Comparison of ENCODE assay signal across 29 cellular contexts in the genomic region with DNA sequence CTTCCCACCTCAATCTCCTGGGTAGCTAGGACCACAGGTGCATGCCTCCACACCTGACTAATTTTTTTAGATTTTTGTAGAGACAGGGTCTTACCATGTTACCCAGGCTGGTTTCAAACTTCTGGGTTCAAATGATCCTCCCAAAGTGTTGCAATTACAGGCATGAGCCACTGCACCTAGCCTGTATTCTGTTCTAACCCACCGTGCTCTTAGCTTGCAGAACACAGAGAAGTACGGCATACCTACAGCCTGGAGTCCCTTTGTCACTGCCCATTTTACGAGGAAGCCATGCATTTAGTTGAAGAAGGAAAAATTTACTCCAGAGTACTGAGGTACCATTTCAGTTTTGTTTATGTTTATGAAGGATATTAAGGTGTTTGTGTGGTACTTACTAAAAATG.
"Had no signal": no experiment of that assay in that cellular context is flagged by ENCODE, and none has a peak within 500 bp of the region (broad histone marks: within the 10 kb centered on the region; RNA-seq: fewer than 3 reads in every experiment).

No MANE protein-coding gene starts in this region.

- H3K4me1 Mint-ChIP-seq: brain; stimulated activated memory B cell treated with anti-CD40 and anti-IgM and Interleukin-4, amounts not matched to agents 10 μg/mL and 1 μg/mL and 100 μg/mL, for 72 hours had no signal

- H3K9me3 ChIP-seq: neutrophil had no signal

- DNase-seq: activated CD4-positive, alpha-beta memory T cell treated with anti-CD3 and anti-CD28 coated beads for 36 hours; activated CD4-positive, alpha-beta T cell treated with anti-CD3 and anti-CD28 coated beads for 4 hours; activated CD4-positive, CD25-positive, alpha-beta regulatory T cell; activated CD8-positive, alpha-beta memory T cell treated with anti-CD3 and anti-CD28 coated beads, Interleukin-2, amount 50 U/mL, for 4 hours; activated gamma-delta T cell; activated naive CD4-positive, alpha-beta T cell treated with anti-CD3 and anti-CD28 coated beads, Interleukin-2, amount 10 ng/mL, durations not matched to agents 7 days and 5 days; activated naive CD8-positive, alpha-beta T cell treated with anti-CD3 and anti-CD28 coated beads, Interleukin-2, amount 10 ng/mL, durations not matched to agents 7 days and 5 days; activated T-cell treated with anti-CD3 and anti-CD28 coated beads, Interleukin-2, amount 50 U/mL, for 1 hour; caudate nucleus; cortex of kidney; effector memory CD8-positive, alpha-beta T cell; immature natural killer cell; lower lobe of right lung; mesenchymal stem cell; natural killer cell; sigmoid colon; small intestine; stimulated activated CD4-positive, alpha-beta T cell treated with anti-CD3 and anti-CD28 coated beads, Interleukin-4, amount 100 ng/mL, for 24 hours; stimulated activated naive CD8-positive, alpha-beta T cell treated with anti-CD3 and anti-CD28 coated beads, Interleukin-15, amount 100 ng/mL, for 72 hours; substantia nigra; T-helper 2 cell; upper lobe of left lung had no signal

- H3K27me3 ChIP-seq: ascending aorta, gastroesophageal sphincter, hepatocyte, neutrophil, sigmoid colon, upper lobe of left lung had no signal

- H3K4me3 ChIP-seq: ascending aorta, gastroesophageal sphincter, hepatocyte, lower lobe of right lung, sigmoid colon, upper lobe of left lung had no signal

- H3K4me1 ChIP-seq: lower lobe of right lung had no signal

- H3K27ac ChIP-seq: gastroesophageal sphincter, hepatocyte, lower lobe of right lung, neutrophil, sigmoid colon, upper lobe of left lung had no signal

- H3K4me2 ChIP-seq: hepatocyte had no signal

- H2AFZ ChIP-seq: hepatocyte had no signal

- H3K79me2 ChIP-seq: hepatocyte had no signal

- H3K27ac Mint-ChIP-seq: activated CD4-positive, alpha-beta memory T cell treated with anti-CD3 and anti-CD28 coated beads for 36 hours; activated naive CD4-positive, alpha-beta T cell treated with anti-CD3 and anti-CD28 coated beads, Interleukin-2, amount 10 ng/mL, durations not matched to agents 7 days and 5 days; activated naive CD8-positive, alpha-beta T cell treated with anti-CD3 and anti-CD28 coated beads, Interleukin-2, amount 10 ng/mL, durations not matched to agents 7 days and 5 days; brain; progenitor cell of endocrine pancreas; stimulated activated memory B cell treated with anti-CD40 and anti-IgM and Interleukin-4, amounts not matched to agents 10 μg/mL and 1 μg/mL and 100 μg/mL, for 72 hours; stimulated activated naive CD8-positive, alpha-beta T cell treated with anti-CD3 and anti-CD28 coated beads, Interleukin-15, amount 100 ng/mL, for 72 hours had no signal

- ATAC-seq: effector memory CD8-positive, alpha-beta T cell; gastroesophageal sphincter; lower lobe of right lung; natural killer cell; stimulated activated memory B cell treated with anti-CD40 and anti-IgM and Interleukin-4, amounts not matched to agents 10 μg/mL and 1 μg/mL and 100 μg/mL, for 72 hours; stimulated activated naive CD8-positive, alpha-beta T cell treated with anti-CD3 and anti-CD28 coated beads, Interleukin-15, amount 100 ng/mL, for 72 hours had no signal

- H3K4me3 Mint-ChIP-seq: activated CD4-positive, alpha-beta memory T cell treated with anti-CD3 and anti-CD28 coated beads for 36 hours; activated naive CD4-positive, alpha-beta T cell treated with anti-CD3 and anti-CD28 coated beads, Interleukin-2, amount 10 ng/mL, durations not matched to agents 7 days and 5 days; activated naive CD8-positive, alpha-beta T cell treated with anti-CD3 and anti-CD28 coated beads, Interleukin-2, amount 10 ng/mL, durations not matched to agents 7 days and 5 days; brain; effector memory CD8-positive, alpha-beta T cell; immature natural killer cell; natural killer cell; stimulated activated memory B cell treated with anti-CD40 and anti-IgM and Interleukin-4, amounts not matched to agents 10 μg/mL and 1 μg/mL and 100 μg/mL, for 72 hours; stimulated activated naive CD8-positive, alpha-beta T cell treated with anti-CD3 and anti-CD28 coated beads, Interleukin-15, amount 100 ng/mL, for 72 hours had no signal

- H3K27me3 Mint-ChIP-seq: activated CD4-positive, alpha-beta memory T cell treated with anti-CD3 and anti-CD28 coated beads for 36 hours; activated naive CD4-positive, alpha-beta T cell treated with anti-CD3 and anti-CD28 coated beads, Interleukin-2, amount 10 ng/mL, durations not matched to agents 7 days and 5 days; activated naive CD8-positive, alpha-beta T cell treated with anti-CD3 and anti-CD28 coated beads, Interleukin-2, amount 10 ng/mL, durations not matched to agents 7 days and 5 days; brain; effector memory CD8-positive, alpha-beta T cell; progenitor cell of endocrine pancreas; stimulated activated memory B cell treated with anti-CD40 and anti-IgM and Interleukin-4, amounts not matched to agents 10 μg/mL and 1 μg/mL and 100 μg/mL, for 72 hours; stimulated activated naive CD8-positive, alpha-beta T cell treated with anti-CD3 and anti-CD28 coated beads, Interleukin-15, amount 100 ng/mL, for 72 hours had no signal
